ENCODE assay signal across 17 cellular contexts in genomic region chr3:46058981-46059380, GRCh38. TPM values are rescaled to one million over a fixed set of nuclear protein-coding genes. Genes with fewer than 3 reads are reported as not detected.
A peak's percentile ranks its signal among the peaks of the same experiment; 100 is the strongest.
DNase-seq lines count a peak whose midpoint lies in the region; ATAC-seq, FAIRE-seq and TF ChIP-seq lines count a peak whose summit lies in the region.
"Had no signal": no experiment of that assay in that cellular context is flagged by ENCODE, and none has a peak within 500 bp of the region (broad histone marks: within the 10 kb centered on the region; RNA-seq: fewer than 3 reads in every experiment).

No MANE protein-coding gene starts in this region.

- H3K9me3 ChIP-seq in DOHH2 (ENCODE audit: control insufficient read depth, insufficient read depth, low read length) (no peaks in the 10 kb centered on the region), GM12878 (replicated peaks; ENCODE audit: control insufficient read depth, insufficient read depth, low read length) (no peaks in the 10 kb centered on the region; the same call in 2 of the 3 replicates), kidney (ENCODE audit: control insufficient read depth in 1 of 2, low read length in 2 of 2) (no peaks in the 10 kb centered on the region)
- H3K9me3 ChIP-seq: A549 had no signal

- 0% methylated on average over 1 of the region's 1 CpG for WGBS in GM12878 (ENCODE audit: insufficient coverage, insufficient replicate concordance, low lambda C conversion rate, missing lambda C conversion rate)

- POLR2A ChIA-PET in GM12878 (lab: Charles Lee) = no interaction called here

- no peaks in the 10 kb centered on the region for H3F3A ChIP-seq in DOHH2 (ENCODE audit: control insufficient read depth, insufficient read depth)

- H3K9me2 ChIP-seq in DOHH2 (replicated peaks; ENCODE audit: control insufficient read depth, low read length) = no peaks in the 10 kb centered on the region

- H3K4me3 ChIP-seq in DOHH2 (ENCODE audit: low read length) = no peak overlapping the region
- H3K4me3 ChIP-seq in GM12878 = peak overlapping the region; percentile 25; the same call in 1 of the 2 replicates
- H3K4me3 ChIP-seq in kidney (ENCODE audit: low read length in 2 of 2) = no peak overlapping the region
- H3K4me3 ChIP-seq: A549 had no signal

- BruUV-seq in GM12878 (replicated peaks; lab: Mats Ljungman, UMichigan) = no TSS peak

- no peak overlapping the region for H2AFZ ChIP-seq in GM12878 (ENCODE audit: control insufficient read depth, low read depth, low read length)

- no peaks in the 10 kb centered on the region for H3K36me3 ChIP-seq in DOHH2 (ENCODE audit: control insufficient read depth, low read length)
- no peaks in the 10 kb centered on the region for H3K36me3 ChIP-seq in GM12878 (ENCODE audit: control insufficient read depth in 2 of 2, insufficient read depth in 2 of 2, low read length in 1 of 2)
- H3K36me3 ChIP-seq in kidney (ENCODE audit: control insufficient read depth in 1 of 2, insufficient read depth in 2 of 2, low read length in 2 of 2) = no peaks in the 10 kb centered on the region

- DNase-seq in GM12878 (ENCODE audit: low read depth, low spot score) (no peak), erythroblast (lab: John Stamatoyannopoulos, UW) (no peak), RKO (ENCODE audit: low spot score) (no peak), kidney (no peak)
- DNase-seq: CD4-positive, CD25-positive, alpha-beta regulatory T cell; DMS53; HCEC 1CT; HFFc6 had no signal

- in situ Hi-C loops in GM12878 (cut with MboI) = no loop called here

- intact Hi-C loops in GM12878 (cut with micrococcal nuclease; ENCODE audit: unreplicated experiment) = no loop called here
- intact Hi-C loops in kidney (cut with DNase I) = no loop called here

- H3K4me1 ChIP-seq in DOHH2 (ENCODE audit: control insufficient read depth, low read length) = peaks cover 11% of the 10 kb centered on the region
- H3K4me1 ChIP-seq in GM12878 (ENCODE audit: control insufficient read depth, insufficient read depth, low read length) = peaks cover 25% of the 10 kb centered on the region
- no peaks in the 10 kb centered on the region for H3K4me1 ChIP-seq in kidney (ENCODE audit: control insufficient read depth in 1 of 2, insufficient read depth in 1 of 2, low read depth in 1 of 2, low read length in 2 of 2)
- H3K4me1 ChIP-seq: A549 had no signal

- H4K20me1 ChIP-seq in DOHH2 (ENCODE audit: control insufficient read depth, insufficient read depth, low read depth, low read length) (no peaks in the 10 kb centered on the region), GM12878 (ENCODE audit: control insufficient read depth, insufficient read depth) (no peaks in the 10 kb centered on the region)

- peaks cover 24% of the 10 kb centered on the region for H3K27me3 ChIP-seq in DOHH2 (ENCODE audit: control insufficient read depth, low read length)
- H3K27me3 ChIP-seq in GM12878 (replicated peaks in 1 of 2; ENCODE audit: control insufficient read depth in 2 of 2, insufficient read depth in 2 of 2, low read length in 1 of 2) = no peaks in the 10 kb centered on the region

- TF ChIP-seq RAD21 in GM12878 (IDR thresholded peaks at IDR 0.05; ENCODE audit: insufficient read depth, low read depth, low read length) = no peak

- SMC1A ChIA-PET in GM12878 (lab: Charles Lee; ENCODE audit: uncharacterized antibody, unreplicated experiment) = interaction anchor here (0.7 to 7.8 kb wide), 11 partner anchors 8 to 181 kb away, joined by 3 to 59 read pairs (median 3); no protein-coding TSS in a partner anchor

- peak; percentile 10 for ATAC-seq in GM21529 (IDR thresholded peaks at IDR 0.05; ENCODE audit: unreplicated experiment)
- ATAC-seq in GM12878 = peak; percentile 67
- no peak for ATAC-seq in HG02623 (IDR thresholded peaks at IDR 0.05; ENCODE audit: unreplicated experiment)
- ATAC-seq: A549 had no signal

- H3K79me2 ChIP-seq in DOHH2 (ENCODE audit: control insufficient read depth, low read length) (no peaks in the 10 kb centered on the region), GM12878 (ENCODE audit: control insufficient read depth, insufficient read depth, low read length) (no peaks in the 10 kb centered on the region)

- CTCF ChIA-PET in GM12878 (lab: Yijun Ruan, JAX) = interaction anchor here (0.6 to 3.2 kb wide), 5 partner anchors 8 to 319 kb away, joined by 3 to 19 read pairs (median 3); no protein-coding TSS in a partner anchor

- peak overlapping the region; percentile 4; the same call in 1 of the 2 replicates for H3K9ac ChIP-seq in GM12878 (ENCODE audit: control insufficient read depth, insufficient read depth, low read length)
- H3K9ac ChIP-seq in kidney (ENCODE audit: low read length in 2 of 2) = no peak overlapping the region

- TF ChIP-seq EP300 in GM12878 (IDR thresholded peaks at IDR 0.05; ENCODE audit: borderline replicate concordance in 1 of 2, control insufficient read depth in 1 of 2, low read depth in 2 of 2, low read length in 2 of 2) = no peak

- TF ChIP-seq CTCF in DOHH2 (IDR thresholded peaks at IDR 0.05; ENCODE audit: low read depth, low read length, poor library complexity, severe bottlenecking) (no peak), GM12878 (IDR thresholded peaks at IDR 0.05 in 2 of 3, conservative IDR thresholded peaks at IDR 0.05 in 1 of 3; ENCODE audit: control insufficient read depth in 2 of 3, extremely low read depth in 1 of 3, insufficient read depth in 1 of 3, low read depth in 3 of 3, low read length in 3 of 3) (no peak), kidney (IDR thresholded peaks at IDR 0.05; ENCODE audit: borderline replicate concordance, extremely low read depth, insufficient read depth) (no peak)

- RAD21 ChIA-PET in GM12878 (lab: Charles Lee; ENCODE audit: unreplicated experiment) = interaction anchor here (1.4 kb wide), 1 partner anchor 11 kb away, joined by 3 read pairs; no protein-coding TSS in a partner anchor

- H3K4me2 ChIP-seq in DOHH2 (ENCODE audit: low read length) (peak overlapping the region; percentile 19), GM12878 (ENCODE audit: control insufficient read depth, insufficient read depth) (peak overlapping the region; percentile 56)
- H3K4me2 ChIP-seq: A549 had no signal

- no peak for FAIRE-seq in GM12878 (lab: Jason Lieb, UNC)
- no peak for FAIRE-seq in kidney (lab: Jason Lieb, UNC)
- FAIRE-seq: A549 had no signal

- TF ChIP-seq POLR2A in GM12878 (IDR thresholded peaks at IDR 0.05; ENCODE audit: low read depth, low read length) (no peak), erythroblast (IDR thresholded peaks at IDR 0.05; ENCODE audit: low read length) (no peak)

- no peak overlapping the region for H3K27ac ChIP-seq in DOHH2 (ENCODE audit: low read depth, low read length)
- H3K27ac ChIP-seq in GM12878 (ENCODE audit: control insufficient read depth, insufficient read depth) = peak overlapping the region; percentile 51
- H3K27ac ChIP-seq in kidney (ENCODE audit: low read depth in 2 of 2, low read length in 2 of 2) = no peak overlapping the region
- H3K27ac ChIP-seq: A549, HL-60 had no signal

TF ChIP-seq in GM12878, 131 proteins besides CTCF, POLR2A, EP300 and RAD21 (continues in another document):
- TF ChIP-seq E2F4 (IDR thresholded peaks at IDR 0.05; ENCODE audit: low read depth, low read length) (no peak), PML (IDR thresholded peaks at IDR 0.05; ENCODE audit: low read length) (no peak), SREBF2 (IDR thresholded peaks at IDR 0.05; ENCODE audit: low read length) (no peak), SUZ12 (IDR thresholded peaks at IDR 0.05; ENCODE audit: unreplicated experiment) (no peak), NR2C2 (IDR thresholded peaks at IDR 0.05; ENCODE audit: borderline replicate concordance, control insufficient read depth, insufficient read length, low read depth) (no peak), EED (IDR thresholded peaks at IDR 0.05; ENCODE audit: low read depth) (0 out of 2 replicates have a peak, but pooled peaks have one; percentile 28), SPI1 (IDR thresholded peaks at IDR 0.05; ENCODE audit: borderline replicate concordance, insufficient read depth, low read depth, low read length) (peak; percentile 26; the same call in 1 of the 2 replicates), IKZF1 (conservative IDR thresholded peaks at IDR 0.05) (no peak), NFIC (IDR thresholded peaks at IDR 0.05; ENCODE audit: low read depth, low read length) (no peak), FOXK2 (IDR thresholded peaks at IDR 0.05) (no peak), MTA2 (IDR thresholded peaks at IDR 0.05; ENCODE audit: low read depth) (no peak), ZBED1 (IDR thresholded peaks at IDR 0.05; ENCODE audit: borderline replicate concordance) (no peak)
- TF ChIP-seq, protein P1, sequence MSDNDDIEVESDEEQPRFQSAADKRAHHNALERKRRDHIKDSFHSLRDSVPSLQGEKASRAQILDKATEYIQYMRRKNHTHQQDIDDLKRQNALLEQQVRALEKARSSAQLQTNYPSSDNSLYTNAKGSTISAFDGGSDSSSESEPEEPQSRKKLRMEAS (IDR thresholded peaks at IDR 0.05; ENCODE audit: low read depth, low read length) = no peak

RNA-seq across cellular contexts. Expression of gene XCR1, which starts 31.7 kb away (rescaled TPM):
- total RNA-seq in GM12878 (2013; cell fraction: nucleolus; rRNA removed) = not detected in 2 replicates
- total RNA-seq in GM12878 (2014; rRNA removed) (0.05 and 0.17 TPM in 2 replicates), GM12878 (2014; rRNA removed; fragmentation: Illumina TruSeq; extraction: Trizol) (0.09 TPM in 2 replicates), GM12878 (2021) (0.13 and 0.26 TPM in 2 replicates), kidney (1.4 TPM)
- 0.25 TPM for polyA plus RNA-seq in GM12878 (2011; ENCODE audit: low read depth)
- polyA plus RNA-seq in GM12878 (2011; rRNA removed) (0.03 TPM in 2 replicates), GM12878 (2014; fragmentation: Illumina TruSeq; extraction: Trizol) (0.24 and 0.38 TPM in 2 replicates), GM12878 (2014; fragmentation: Nextera tagmentation; extraction: Ambion mirVana) (under 1 TPM; 0.02 to 0.05 TPM), GM12878 (2014; rRNA removed) (0.16 and 0.29 TPM in 2 replicates), GM12878 (2016; fragmentation: Nextera tagmentation; extraction: Ambion mirVana) (not detected), kidney (ENCODE audit: insufficient read depth, low read depth, low replicate concordance) (not detected)
- polyA plus RNA-seq in GM12878 (2011; cell fraction: cytosol; rRNA removed) = 0.03 and 0.05 TPM in 2 replicates
- 0.03 TPM in 2 replicates for polyA plus RNA-seq in GM12878 (2011; cell fraction: nucleus; rRNA removed)
- 0.10 and 0.27 TPM in 2 replicates for polyA plus RNA-seq in GM12878 (2012)
- not detected in 2 replicates for polyA minus RNA-seq in GM12878 (2011; rRNA and poly(A)+ RNA removed)
- polyA minus RNA-seq in GM12878 (2011; cell fraction: cytosol; rRNA and poly(A)+ RNA removed) = not detected in 2 replicates
- not detected in 2 replicates for polyA minus RNA-seq in GM12878 (2011; cell fraction: nucleus; rRNA and poly(A)+ RNA removed)
- total RNA-seq: CD4-positive, CD25-positive, alpha-beta regulatory T cell; Daoy; H4; HFFc6 had no signal
- polyA plus RNA-seq: A549; AG04450; BJ; CD4-positive, CD25-positive, alpha-beta regulatory T cell had no signal
